1 cellular context compared by ENCODE assay signal in the genomic region with DNA sequence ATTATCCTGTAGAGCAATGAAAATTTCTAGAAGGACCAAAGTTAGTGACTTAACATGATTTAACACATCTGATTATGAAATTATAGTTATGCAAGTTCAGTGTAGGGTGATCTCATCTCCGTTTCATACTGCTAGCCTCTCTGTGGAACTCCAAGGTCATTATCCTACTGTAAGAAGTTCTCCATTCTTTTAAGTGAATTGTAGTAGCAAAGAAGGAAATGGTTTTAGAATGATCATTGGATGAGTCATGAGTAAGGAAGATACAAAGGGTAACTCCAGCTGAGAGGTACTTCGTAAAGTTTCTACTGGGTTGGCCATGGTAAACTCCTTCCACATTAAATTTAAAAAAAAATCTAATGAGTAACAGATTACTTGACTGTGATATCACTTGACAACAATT.
TF ChIP-seq lines count a peak whose summit lies in the region.

No MANE protein-coding gene starts in this region.

TF ChIP-seq in GM23338, 12 proteins besides CTCF, POLR2A, EP300 and RAD21 (continued from another document):
- TF ChIP-seq ZNF462 (CRISPR knock-in tag; IDR thresholded peaks at IDR 0.05) (no peak), STAT1 (IDR thresholded peaks at IDR 0.05; ENCODE audit: unreplicated experiment) (no peak), EZH2phosphoT487 (IDR thresholded peaks at IDR 0.05; ENCODE audit: unreplicated experiment) (no peak), ZNF114 (CRISPR knock-in tag; IDR thresholded peaks at IDR 0.05) (no peak), CREB1 (CRISPR knock-in tag; IDR thresholded peaks at IDR 0.05; ENCODE audit: low read depth) (no peak)
- TF ChIP-seq, protein P1, sequence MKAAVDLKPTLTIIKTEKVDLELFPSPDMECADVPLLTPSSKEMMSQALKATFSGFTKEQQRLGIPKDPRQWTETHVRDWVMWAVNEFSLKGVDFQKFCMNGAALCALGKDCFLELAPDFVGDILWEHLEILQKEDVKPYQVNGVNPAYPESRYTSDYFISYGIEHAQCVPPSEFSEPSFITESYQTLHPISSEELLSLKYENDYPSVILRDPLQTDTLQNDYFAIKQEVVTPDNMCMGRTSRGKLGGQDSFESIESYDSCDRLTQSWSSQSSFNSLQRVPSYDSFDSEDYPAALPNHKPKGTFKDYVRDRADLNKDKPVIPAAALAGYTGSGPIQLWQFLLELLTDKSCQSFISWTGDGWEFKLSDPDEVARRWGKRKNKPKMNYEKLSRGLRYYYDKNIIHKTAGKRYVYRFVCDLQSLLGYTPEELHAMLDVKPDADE (IDR thresholded peaks at IDR 0.05), result no peak
